1 cellular context compared by ENCODE assay signal in the genomic region with DNA sequence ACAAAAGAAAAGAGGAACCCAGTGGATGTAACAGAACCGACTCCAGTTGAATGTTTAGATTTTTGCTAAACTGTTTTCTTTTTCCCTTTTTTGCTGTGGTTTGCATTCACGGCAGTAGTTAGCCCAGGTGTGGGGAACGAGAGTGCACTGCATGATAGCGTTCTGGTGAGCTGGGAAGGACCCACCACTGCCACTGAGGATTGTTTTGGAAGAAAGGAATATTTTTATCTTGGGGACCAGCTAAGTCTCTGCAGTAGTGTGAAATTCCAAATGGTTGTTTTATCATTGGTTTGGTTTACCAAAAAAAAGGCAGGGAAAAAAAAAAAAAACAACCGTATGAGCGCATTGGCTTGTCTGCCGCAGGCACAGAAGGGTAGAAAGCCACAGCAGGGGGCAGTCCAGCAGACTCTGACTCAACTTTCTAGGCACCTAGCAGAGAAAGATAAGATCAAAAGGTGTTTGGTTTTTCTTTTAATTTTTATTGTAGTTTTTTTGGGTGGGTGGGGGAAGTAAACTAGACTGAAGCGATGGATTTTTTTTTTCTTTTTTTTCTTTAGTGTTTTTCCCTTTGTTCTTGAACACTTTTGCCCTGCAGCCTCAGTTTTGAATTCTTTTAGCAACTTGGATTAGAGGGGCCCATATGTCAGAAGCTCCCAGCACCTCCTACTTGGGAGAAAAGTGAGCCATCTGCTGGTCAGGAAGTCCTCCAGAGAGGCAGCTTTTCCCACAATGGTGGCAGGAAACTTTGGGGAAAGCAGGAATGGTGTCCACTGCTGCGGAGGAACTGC.
TF ChIP-seq lines count a peak whose summit lies in the region.

No MANE protein-coding gene starts in this region.

TF ChIP-seq in H1, 55 proteins besides CTCF, POLR2A, EP300 and RAD21:
- no peak for TF ChIP-seq SIX5 (IDR thresholded peaks at IDR 0.05; ENCODE audit: low read depth, low read length)
- TF ChIP-seq YY1 (IDR thresholded peaks at IDR 0.05; ENCODE audit: low read depth, low read length): peak; percentile 80
TF ChIP-seq in H1: peak in this region for 1.
